Comparison of ENCODE assay signal across 28 cellular contexts in the genomic region with DNA sequence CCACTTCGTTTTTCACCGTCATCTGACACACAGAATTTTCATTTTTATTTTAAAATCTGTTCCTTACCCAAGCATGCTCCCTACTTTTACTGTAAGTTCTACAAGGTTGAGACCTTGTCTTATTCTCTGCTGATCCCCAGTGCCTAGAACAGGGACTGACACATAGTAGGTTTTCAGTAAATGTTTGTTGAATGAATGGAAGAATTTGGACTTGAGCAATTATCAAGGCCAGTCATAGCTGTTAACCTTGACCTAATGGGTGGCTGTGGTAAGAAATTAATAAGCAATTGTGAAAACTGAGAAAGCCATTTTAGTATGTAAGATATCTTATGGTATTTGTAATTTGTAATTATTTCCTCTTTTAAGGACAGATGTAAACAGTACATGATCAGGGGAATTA.
A peak's percentile ranks its signal among the peaks of the same experiment; 100 is the strongest.
DNase-seq lines count a peak whose midpoint lies in the region; ATAC-seq, FAIRE-seq and TF ChIP-seq lines count a peak whose summit lies in the region.
"Had no signal": no experiment of that assay in that cellular context is flagged by ENCODE, and none has a peak within 500 bp of the region (broad histone marks: within the 10 kb centered on the region; RNA-seq: fewer than 3 reads in every experiment).

No MANE protein-coding gene starts in this region.

- intact Hi-C loops in HepG2 (cut with micrococcal nuclease; ENCODE audit: unreplicated experiment) = no loop called here
- intact Hi-C loops in right lobe of liver (cut with DNase I) = no loop called here
- intact Hi-C loops in GM12878 (cut with micrococcal nuclease; ENCODE audit: unreplicated experiment) = no loop called here
- intact Hi-C loops in pancreas (cut with DNase I) = no loop called here

- WGBS in HepG2 (ENCODE audit: low lambda C conversion rate) = 73% methylated on average over 2 of the region's 2 CpGs
- 69% methylated on average over 2 of the region's 2 CpGs for WGBS in right lobe of liver (ENCODE audit: insufficient coverage, low coverage, low lambda C conversion rate, missing lambda C conversion rate)
- 3% methylated on average over 2 of the region's 2 CpGs for WGBS in GM12878 (ENCODE audit: insufficient coverage, insufficient replicate concordance, low lambda C conversion rate, missing lambda C conversion rate)
- 44 to 72% methylated on average over 2 of the region's 2 CpGs for WGBS in pancreas, 2 donors

- H2AFZ ChIP-seq in HepG2 (ENCODE audit: low read length) (no peak overlapping the region), GM12878 (ENCODE audit: control insufficient read depth, low read depth, low read length) (no peak overlapping the region)

- no peak for DNase-seq in HepG2 (ENCODE audit: low spot score)
- DNase-seq in right lobe of liver = no peak
- DNase-seq in GM12878 (ENCODE audit: low read depth, low spot score) = no peak
- DNase-seq in mesothelial cell of epicardium (ENCODE audit: low spot score in 2 of 2, unreplicated experiment in 2 of 2) = no peak
- DNase-seq in pancreas = no peak
- no peak for DNase-seq in RPMI8226
- DNase-seq in COLO829 (ENCODE audit: low spot score) = no peak
- DNase-seq in NCI-H526 (lab: John Stamatoyannopoulos, UW) = no peak
- DNase-seq: activated CD4-positive, alpha-beta T cell treated with anti-CD3 and anti-CD28 coated beads for 48 hours; activated CD8-positive, alpha-beta memory T cell treated with anti-CD3 and anti-CD28 coated beads for 24 hours; activated naive CD8-positive, alpha-beta T cell treated with anti-CD3 and anti-CD28 coated beads for 36 hours; cortex of kidney; DND-41; effector memory CD4-positive, alpha-beta T cell; foreskin melanocyte; heart right ventricle; kidney; left ventricle myocardium superior; midbrain; MV-4-11; naive thymus-derived CD4-positive, alpha-beta T cell; NCI-H146; NCI-H345; Peyer's patch; stimulated activated naive CD4-positive, alpha-beta T cell; WERI-Rb-1 had no signal

- no peak overlapping the region for H3K27ac ChIP-seq in HepG2 (ENCODE audit: extremely low read length, insufficient read depth, low read length)
- H3K27ac ChIP-seq in right lobe of liver = no peak overlapping the region
- H3K27ac ChIP-seq in GM12878 (ENCODE audit: control insufficient read depth, insufficient read depth) = no peak overlapping the region
- no peak overlapping the region for H3K27ac ChIP-seq in pancreas
- H3K27ac ChIP-seq: ascending aorta, Peyer's patch, WERI-Rb-1 had no signal

- POLR2A ChIA-PET in HepG2 (lab: Yijun Ruan, JAX) = no interaction called here
- POLR2A ChIA-PET in GM12878 (lab: Charles Lee) = no interaction called here

- TF ChIP-seq CTCF in HepG2 (CRISPR knock-in tag; IDR thresholded peaks at IDR 0.05) (no peak), right lobe of liver (IDR thresholded peaks at IDR 0.05) (no peak), GM12878 (IDR thresholded peaks at IDR 0.05 in 2 of 3, conservative IDR thresholded peaks at IDR 0.05 in 1 of 3; ENCODE audit: control insufficient read depth in 2 of 3, extremely low read depth in 1 of 3, insufficient read depth in 1 of 3, low read depth in 3 of 3, low read length in 3 of 3) (no peak), mesothelial cell of epicardium (IDR thresholded peaks at IDR 0.05; ENCODE audit: unreplicated experiment) (no peak), pancreas (IDR thresholded peaks at IDR 0.05) (no peak)

- H3K27me3 ChIP-seq in HepG2 (ENCODE audit: control insufficient read depth in 1 of 2, insufficient read depth in 2 of 2, low read length in 2 of 2) (no peaks in the 10 kb centered on the region), right lobe of liver (no peaks in the 10 kb centered on the region), GM12878 (replicated peaks in 1 of 2; ENCODE audit: control insufficient read depth in 2 of 2, insufficient read depth in 2 of 2, low read length in 1 of 2) (no peaks in the 10 kb centered on the region), pancreas (no peaks in the 10 kb centered on the region)
- H3K27me3 ChIP-seq: ascending aorta, heart right ventricle, Peyer's patch had no signal

- ATAC-seq in HepG2 (no peak), right lobe of liver (no peak), GM12878 (peak; percentile 17; the same call in 1 of the 3 replicates), pancreas (no peak)
- ATAC-seq: left ventricle myocardium superior; naive thymus-derived CD4-positive, alpha-beta T cell had no signal

- H3K9me3 Mint-ChIP-seq in mesothelial cell of epicardium = no peaks in the 10 kb centered on the region
- H3K9me3 Mint-ChIP-seq: activated naive CD8-positive, alpha-beta T cell treated with anti-CD3 and anti-CD28 coated beads for 36 hours had no signal

- H3K4me3 Mint-ChIP-seq in mesothelial cell of epicardium = no peak overlapping the region
- H3K4me3 Mint-ChIP-seq: activated naive CD8-positive, alpha-beta T cell treated with anti-CD3 and anti-CD28 coated beads for 36 hours; naive thymus-derived CD4-positive, alpha-beta T cell had no signal

- FAIRE-seq in HepG2 (lab: Jason Lieb, UNC) (no peak), GM12878 (lab: Jason Lieb, UNC) (no peak), pancreas (lab: Jason Lieb, UNC) (no peak)
- FAIRE-seq: GM19239, kidney had no signal

- H3K4me1 ChIP-seq in HepG2 (ENCODE audit: insufficient read depth, low read length) = peaks cover 97% of the 10 kb centered on the region
- H3K4me1 ChIP-seq in right lobe of liver = peaks cover 0 to 7% (median 3%) of the 10 kb centered on the region in 4 donors
- H3K4me1 ChIP-seq in GM12878 (ENCODE audit: control insufficient read depth, insufficient read depth, low read length) = peaks cover 10% of the 10 kb centered on the region; the same call in 1 of the 2 replicates
- peaks cover 4 to 47% (median 34%) of the 10 kb centered on the region in 3 donors for H3K4me1 ChIP-seq in pancreas

- H4K20me1 ChIP-seq in HepG2 (ENCODE audit: insufficient read depth, low read length) (0 out of 2 replicates have a peak, but pooled peaks cover 7% of the 10 kb centered on the region), GM12878 (ENCODE audit: control insufficient read depth, insufficient read depth) (no peaks in the 10 kb centered on the region)

- H3K4me2 ChIP-seq in HepG2 (ENCODE audit: low read depth, low read length) (no peak overlapping the region), GM12878 (ENCODE audit: control insufficient read depth, insufficient read depth) (no peak overlapping the region)

- peak overlapping the region; percentile 54 for H3K27ac Mint-ChIP-seq in mesothelial cell of epicardium
- H3K27ac Mint-ChIP-seq: activated naive CD8-positive, alpha-beta T cell treated with anti-CD3 and anti-CD28 coated beads for 36 hours had no signal

- RAD21 ChIA-PET in GM12878 (lab: Charles Lee; ENCODE audit: unreplicated experiment) = no interaction called here

- in situ Hi-C loops in HepG2 (cut with HindIII; ENCODE audit: extremely low pct_ligation_motif_present, low pct_unique_long_range_greater_than_20kb) = no loop called here
- in situ Hi-C loops in GM12878 (cut with MboI) = no loop called here

- no peak for TF ChIP-seq RAD21 in HepG2 (CRISPR knock-in tag; IDR thresholded peaks at IDR 0.05)
- no peak for TF ChIP-seq RAD21 in GM12878 (IDR thresholded peaks at IDR 0.05; ENCODE audit: insufficient read depth, low read depth, low read length)

- H3K4me3 ChIP-seq in HepG2 (replicated peaks in 1 of 3; ENCODE audit: insufficient read depth in 1 of 3, low read depth in 2 of 3, low read length in 3 of 3) (no peak overlapping the region), right lobe of liver (no peak overlapping the region), GM12878 (no peak overlapping the region), pancreas (no peak overlapping the region)
- H3K4me3 ChIP-seq: ascending aorta, heart right ventricle, Peyer's patch had no signal

- H3K79me2 ChIP-seq in HepG2 (ENCODE audit: insufficient read depth, low read length) (peaks cover 68% of the 10 kb centered on the region), GM12878 (ENCODE audit: control insufficient read depth, insufficient read depth, low read length) (no peaks in the 10 kb centered on the region; the same call in none of the 2 replicates)

- no peak for TF ChIP-seq EP300 in HepG2 (IDR thresholded peaks at IDR 0.05; ENCODE audit: low read depth in 2 of 2, low read length in 2 of 2)
- no peak for TF ChIP-seq EP300 in HepG2 (CRISPR knock-in tag; IDR thresholded peaks at IDR 0.05; ENCODE audit: borderline replicate concordance)
- no peak for TF ChIP-seq EP300 in GM12878 (IDR thresholded peaks at IDR 0.05; ENCODE audit: borderline replicate concordance in 1 of 2, control insufficient read depth in 1 of 2, low read depth in 2 of 2, low read length in 2 of 2)

- H3K36me3 Mint-ChIP-seq in mesothelial cell of epicardium = no peaks in the 10 kb centered on the region
- H3K36me3 Mint-ChIP-seq: activated naive CD8-positive, alpha-beta T cell treated with anti-CD3 and anti-CD28 coated beads for 36 hours; naive thymus-derived CD4-positive, alpha-beta T cell had no signal

- SMC1A ChIA-PET in GM12878 (lab: Charles Lee; ENCODE audit: uncharacterized antibody, unreplicated experiment) = interaction anchor here (0.9 to 3.1 kb wide), 5 partner anchors 11 to 197 kb away, joined by 3 to 13 read pairs (median 4); no protein-coding TSS in a partner anchor

- no peak for TF ChIP-seq POLR2A in HepG2 (IDR thresholded peaks at IDR 0.05; ENCODE audit: insufficient read depth in 1 of 2, low read depth in 2 of 2, low read length in 2 of 2)
- no peak for TF ChIP-seq POLR2A in right lobe of liver (IDR thresholded peaks at IDR 0.05)
- TF ChIP-seq POLR2A in GM12878 (IDR thresholded peaks at IDR 0.05; ENCODE audit: low read depth, low read length) = no peak

- H3K9ac ChIP-seq in HepG2 (ENCODE audit: insufficient read depth, low read depth, low read length) (no peak overlapping the region), GM12878 (ENCODE audit: control insufficient read depth, insufficient read depth, low read length) (no peak overlapping the region)

- CTCF ChIA-PET in HepG2 (lab: Yijun Ruan, JAX; ENCODE audit: low intra/inter-chr PET ratio, low total read pairs) = no interaction called here
- CTCF ChIA-PET in GM12878 (lab: Yijun Ruan, JAX) = no interaction called here

- no peaks in the 10 kb centered on the region; a peak in 1 of 5 replicates for H3K36me3 ChIP-seq in HepG2 (replicated peaks in 1 of 2; ENCODE audit: control insufficient read depth in 1 of 2, insufficient read depth in 2 of 2, low read length in 2 of 2)
- no peaks in the 10 kb centered on the region for H3K36me3 ChIP-seq in right lobe of liver
- no peaks in the 10 kb centered on the region for H3K36me3 ChIP-seq in GM12878 (ENCODE audit: control insufficient read depth in 2 of 2, insufficient read depth in 2 of 2, low read length in 1 of 2)
- no peaks in the 10 kb centered on the region for H3K36me3 ChIP-seq in pancreas
- H3K36me3 ChIP-seq: ascending aorta, Peyer's patch, WERI-Rb-1 had no signal

- BruUV-seq in HepG2 (replicated peaks; lab: Mats Ljungman, UMichigan) (no TSS peak), GM12878 (replicated peaks; lab: Mats Ljungman, UMichigan) (no TSS peak)

- peaks cover 49% of the 10 kb centered on the region for H3K4me1 Mint-ChIP-seq in mesothelial cell of epicardium
- H3K4me1 Mint-ChIP-seq: activated naive CD8-positive, alpha-beta T cell treated with anti-CD3 and anti-CD28 coated beads for 36 hours; naive thymus-derived CD4-positive, alpha-beta T cell had no signal

- H3K9me3 ChIP-seq in HepG2 (ENCODE audit: low read length) (no peaks in the 10 kb centered on the region), right lobe of liver (no peaks in the 10 kb centered on the region), GM12878 (replicated peaks; ENCODE audit: control insufficient read depth, insufficient read depth, low read length) (no peaks in the 10 kb centered on the region), pancreas (no peaks in the 10 kb centered on the region)
- H3K9me3 ChIP-seq: ascending aorta, heart right ventricle, Peyer's patch had no signal

- no peaks in the 10 kb centered on the region for H3K27me3 Mint-ChIP-seq in mesothelial cell of epicardium (ENCODE audit: low read depth)
